In genomic region chr5:61949680-61950435, GRCh38 we compare ENCODE assay signal across 15 cellular contexts.
"Had no signal": no experiment of that assay in that cellular context is flagged by ENCODE, and none has a peak within 500 bp of the region (broad histone marks: within the 10 kb centered on the region; RNA-seq: fewer than 3 reads in every experiment).

No MANE protein-coding gene starts in this region.

- H3K27ac ChIP-seq: coronary artery, hepatocyte, suprapubic skin, tibial artery, upper lobe of right lung, vagina had no signal

- ATAC-seq: esophagus mucosa; left colon; naive thymus-derived CD8-positive, alpha-beta T cell; right cardiac atrium; upper lobe of right lung had no signal

- H3K4me3 ChIP-seq: coronary artery, hepatocyte, smooth muscle cell, suprapubic skin, tibial artery, upper lobe of right lung, vagina had no signal

- H3K27me3 ChIP-seq: hepatocyte, suprapubic skin, tibial artery, upper lobe of right lung, vagina had no signal

- H3K9me3 ChIP-seq: suprapubic skin, tibial artery, upper lobe of right lung, vagina had no signal

- H3K4me1 ChIP-seq: suprapubic skin, tibial artery, upper lobe of right lung, vagina had no signal

- DNase-seq: effector CD8-positive, alpha-beta T cell; kidney; left colon; naive thymus-derived CD8-positive, alpha-beta T cell; right cardiac atrium; stimulated activated CD4-positive, alpha-beta T cell treated with anti-CD3 and anti-CD28 coated beads, Interleukin-2, amount 100 ng/mL, for 48 hours; stimulated activated naive CD4-positive, alpha-beta T cell treated with Interleukin-2 at 50 U/mL for 16 hours; tibial artery; upper lobe of right lung had no signal

- H3K36me3 ChIP-seq: suprapubic skin, tibial artery, upper lobe of right lung, vagina had no signal
